ENCODE assay signal across 22 cellular contexts in genomic region chr2:3669656-3670055, GRCh38. TPM values are rescaled to one million over a fixed set of nuclear protein-coding genes. Genes with fewer than 3 reads are reported as not detected.
"Had no signal": no experiment of that assay in that cellular context is flagged by ENCODE, and none has a peak within 500 bp of the region (broad histone marks: within the 10 kb centered on the region; RNA-seq: fewer than 3 reads in every experiment).

No MANE protein-coding gene starts in this region.

- H3K27me3 Mint-ChIP-seq: dendritic cell treated with granulocyte-macrophage colony-stimulating factor and Interleukin-4, amounts not matched to agents 40 ng/mL and 50 ng/mL, for 4 days had no signal

- H3K36me3 ChIP-seq: neutrophil, suprapubic skin, thyroid gland, upper lobe of left lung had no signal

- H3K36me3 Mint-ChIP-seq: naive thymus-derived CD8-positive, alpha-beta T cell had no signal

- ATAC-seq: naive thymus-derived CD8-positive, alpha-beta T cell; right cardiac atrium had no signal

- H3K27ac ChIP-seq: neutrophil, suprapubic skin, thyroid gland, upper lobe of left lung had no signal

- H3K4me3 ChIP-seq: suprapubic skin, thyroid gland, upper lobe of left lung had no signal

- H3K4me3 Mint-ChIP-seq: central memory CD8-positive, alpha-beta T cell; dendritic cell treated with granulocyte-macrophage colony-stimulating factor and Interleukin-4, amounts not matched to agents 40 ng/mL and 50 ng/mL, for 4 days had no signal

- H3K4me1 ChIP-seq: thyroid gland had no signal

- H3K4me1 Mint-ChIP-seq: central memory CD8-positive, alpha-beta T cell had no signal

- H3K9me3 ChIP-seq: neutrophil, suprapubic skin, thyroid gland, upper lobe of left lung had no signal

- H3K9me3 Mint-ChIP-seq: dendritic cell treated with granulocyte-macrophage colony-stimulating factor and Interleukin-4, amounts not matched to agents 40 ng/mL and 50 ng/mL, for 4 days; naive thymus-derived CD8-positive, alpha-beta T cell had no signal

- H3K27me3 ChIP-seq: neutrophil, thyroid gland, upper lobe of left lung had no signal

- H3K27ac Mint-ChIP-seq: dendritic cell treated with granulocyte-macrophage colony-stimulating factor and Interleukin-4, amounts not matched to agents 40 ng/mL and 50 ng/mL, for 4 days; naive thymus-derived CD8-positive, alpha-beta T cell; progenitor cell of endocrine pancreas had no signal

- DNase-seq: foreskin melanocyte; hippocampal formation; kidney glomerular epithelial cell; mesendoderm; small intestine; stimulated activated CD4-positive, alpha-beta T cell treated with anti-CD3 and anti-CD28 coated beads, Interleukin-12 subunit alpha, Interleukin-12 subunit beta, amount 100 ng/mL, for 4 hours; stimulated activated naive CD4-positive, alpha-beta T cell treated with Interleukin-2 at 50 U/mL for 16 hours; thyroid gland had no signal

RNA-seq across cellular contexts. Expression of gene ALLC, which starts 11.7 kb away (rescaled TPM):
- total RNA-seq: epithelial cell of proximal tubule; lung microvascular endothelial cell; mononuclear cell; naive thymus-derived CD8-positive, alpha-beta T cell; osteoblast; progenitor cell of endocrine pancreas; suprapubic skin; thyroid gland; upper lobe of left lung had no signal
- polyA plus RNA-seq: naive thymus-derived CD8-positive, alpha-beta T cell had no signal

RNA-seq across cellular contexts. Expression of gene DCDC2C, which starts 33.7 kb away (rescaled TPM):
- total RNA-seq: epithelial cell of proximal tubule; liver; lung microvascular endothelial cell; mononuclear cell; naive thymus-derived CD8-positive, alpha-beta T cell; osteoblast; progenitor cell of endocrine pancreas; right cardiac atrium; upper lobe of left lung had no signal
- polyA plus RNA-seq: liver; naive thymus-derived CD8-positive, alpha-beta T cell; neural cell; right cardiac atrium; small intestine had no signal
